8 cellular contexts compared by ENCODE assay signal in genomic region chr11:134207538-134208239, GRCh38. TPM values are rescaled to one million over a fixed set of nuclear protein-coding genes. Genes with fewer than 3 reads are reported as not detected.
DNase-seq lines count a peak whose midpoint lies in the region; ATAC-seq and TF ChIP-seq lines count a peak whose summit lies in the region.

No MANE protein-coding gene starts in this region.

- no peak overlapping the region for H4K91ac ChIP-seq in mesenchymal stem cell (ENCODE audit: low read length)

- intact Hi-C loops in body of pancreas (cut with DNase I) = no loop called here

- H3K4me2 ChIP-seq in mesenchymal stem cell (ENCODE audit: low read length, poor library complexity, severe bottlenecking) = no peak overlapping the region

- H3K36me3 ChIP-seq in body of pancreas (replicated peaks in 1 of 2; ENCODE audit: insufficient read depth in 1 of 2, low read depth in 2 of 2) (peaks cover 0 to 14% of the 10 kb centered on the region in 2 donors), mesenchymal stem cell (ENCODE audit: control insufficient read depth in 1 of 2, insufficient read depth in 2 of 2, low read depth in 1 of 2, low read length in 2 of 2) (peaks cover 19 to 66% of the 10 kb centered on the region in 2 experiments), suprapubic skin (peaks cover 58% of the 10 kb centered on the region)

- H2BK15ac ChIP-seq in mesenchymal stem cell (ENCODE audit: low read depth, poor library complexity, severe bottlenecking) = no peak overlapping the region

- H4K8ac ChIP-seq in mesenchymal stem cell (ENCODE audit: low read length) = no peak overlapping the region

- peak overlapping the region; percentile 31 for H2BK5ac ChIP-seq in mesenchymal stem cell (ENCODE audit: low read depth, low read length, poor library complexity, severe bottlenecking)

- H2BK120ac ChIP-seq in mesenchymal stem cell (ENCODE audit: low read depth, low read length) = no peak overlapping the region

- H3K18ac ChIP-seq in mesenchymal stem cell (ENCODE audit: low read depth in 1 of 2, low read length in 2 of 2) = peak overlapping the region in 1 of 2 experiments; percentile 12

- H3K4me3 ChIP-seq in body of pancreas (no peak overlapping the region), mesenchymal stem cell (ENCODE audit: insufficient read depth in 1 of 2, low read depth in 1 of 2, low read length in 2 of 2) (no peak overlapping the region), suprapubic skin (no peak overlapping the region)

- DNase-seq in NCI-H146 (lab: John Stamatoyannopoulos, UW) = peak; percentile 17
- no peak for DNase-seq in NCI-H146 treated with DMSO at 0.1 percent for 48 hours (lab: John Stamatoyannopoulos, UW; ENCODE audit: unreplicated experiment)
- peak; percentile 20 to 69 (median 40) for DNase-seq in T-helper 2 cell
- DNase-seq in body of pancreas = peak; percentile 38 to 59 (median 44)
- peak; percentile 35 for DNase-seq in mesenchymal stem cell
- DNase-seq in suprapubic skin (ENCODE audit: low spot score in 2 of 2) = no peak
- no peak for DNase-seq in T1000 (lab: John Stamatoyannopoulos, UW)

- TF ChIP-seq CTCF in body of pancreas (IDR thresholded peaks at IDR 0.05) (peak; percentile 57 to 81 (median 67)), suprapubic skin (IDR thresholded peaks at IDR 0.05) (peak; percentile 41 to 71)

- H3K23ac ChIP-seq in mesenchymal stem cell (ENCODE audit: low read length in 2 of 2) = no peak overlapping the region

- H3K14ac ChIP-seq in mesenchymal stem cell (ENCODE audit: low read length in 2 of 2) = no peak overlapping the region

- H3K9me3 ChIP-seq in body of pancreas = no peaks in the 10 kb centered on the region
- no peaks in the 10 kb centered on the region for H3K9me3 ChIP-seq in mesenchymal stem cell (ENCODE audit: control insufficient read depth, low read length)
- H3K9me3 ChIP-seq in suprapubic skin = no peaks in the 10 kb centered on the region

- H3K4ac ChIP-seq in mesenchymal stem cell (ENCODE audit: low read depth in 1 of 2, low read length in 2 of 2) = no peak overlapping the region

- no peak overlapping the region for H2AFZ ChIP-seq in mesenchymal stem cell (ENCODE audit: low read depth, low read length)

- no peaks in the 10 kb centered on the region for H3K4me1 ChIP-seq in body of pancreas
- H3K4me1 ChIP-seq in mesenchymal stem cell (ENCODE audit: control insufficient read depth, insufficient read depth, low read depth, low read length) = peaks cover 1% of the 10 kb centered on the region
- peaks cover 2% of the 10 kb centered on the region for H3K4me1 ChIP-seq in suprapubic skin

- H3K27ac ChIP-seq in body of pancreas = no peak overlapping the region
- no peak overlapping the region for H3K27ac ChIP-seq in mesenchymal stem cell (ENCODE audit: low read length, poor library complexity, severe bottlenecking)
- no peak overlapping the region for H3K27ac ChIP-seq in suprapubic skin

- no peak overlapping the region for H3K9ac ChIP-seq in mesenchymal stem cell (ENCODE audit: low read length)

- TF ChIP-seq POLR2A in body of pancreas (IDR thresholded peaks at IDR 0.05) (no peak), suprapubic skin (IDR thresholded peaks at IDR 0.05) (no peak)

- peaks cover 16% of the 10 kb centered on the region for H3K79me1 ChIP-seq in mesenchymal stem cell (replicated peaks; ENCODE audit: low read length, poor library complexity, severe bottlenecking)

- WGBS in body of pancreas, 2 donors = 74 to 79% methylated on average over 16 of the region's 16 CpGs
- WGBS in mesenchymal stem cell = 96% methylated on average over 13 of the region's 16 CpGs
- 86% methylated on average over 16 of the region's 16 CpGs for WGBS in suprapubic skin

- ATAC-seq in body of pancreas (no peak), GM21576 (IDR thresholded peaks at IDR 0.05; ENCODE audit: unreplicated experiment) (no peak)

- no peak overlapping the region for H2BK12ac ChIP-seq in mesenchymal stem cell (ENCODE audit: low read length in 2 of 2)

- H3K27me3 ChIP-seq in body of pancreas = no peaks in the 10 kb centered on the region
- no peaks in the 10 kb centered on the region for H3K27me3 ChIP-seq in mesenchymal stem cell (ENCODE audit: control insufficient read depth in 1 of 2, insufficient read depth in 1 of 2, low read length in 2 of 2)
- no peaks in the 10 kb centered on the region for H3K27me3 ChIP-seq in suprapubic skin

- no peak for TF ChIP-seq EP300 in suprapubic skin (IDR thresholded peaks at IDR 0.05)

- no peak overlapping the region for H2AK5ac ChIP-seq in mesenchymal stem cell (ENCODE audit: low read length, severe bottlenecking)

RNA-seq across cellular contexts. Expression of gene NCAPD3, which starts 16.1 kb away (rescaled TPM):
- total RNA-seq in body of pancreas (10 to 100 TPM in 1 of 2 donors, 1 to 10 TPM in 1; 4.7 to 10.9 TPM), suprapubic skin (10 to 100 TPM; 26.8 to 37.6 (median 30.8) TPM)
- polyA plus RNA-seq in mesenchymal stem cell (2013, experiment 1 of 2) = 6.7 TPM
- polyA plus RNA-seq in mesenchymal stem cell (2013, experiment 2 of 2) = 6.5 TPM

RNA-seq across cellular contexts. Expression of gene VPS26B, which starts 16.8 kb away (rescaled TPM):
- total RNA-seq in body of pancreas (10 to 100 TPM; 23.7 to 34.8 TPM), suprapubic skin (10 to 100 TPM; 60.4 to 80.9 (median 74.4) TPM)
- 35.7 TPM for polyA plus RNA-seq in mesenchymal stem cell (2013, experiment 1 of 2)
- 35.5 TPM for polyA plus RNA-seq in mesenchymal stem cell (2013, experiment 2 of 2)

RNA-seq across cellular contexts. Expression of gene THYN1, which starts 45.5 kb away (rescaled TPM):
- total RNA-seq in body of pancreas (10 to 100 TPM; 17.8 to 25.7 TPM), suprapubic skin (10 to 100 TPM; 31.7 to 62.8 (median 42.6) TPM)
- polyA plus RNA-seq in mesenchymal stem cell (2013, experiment 1 of 2) = 42.7 TPM
- 42.4 TPM for polyA plus RNA-seq in mesenchymal stem cell (2013, experiment 2 of 2)

RNA-seq across cellular contexts. Expression of gene ACAD8, which starts 45.7 kb away (rescaled TPM):
- 10 to 100 TPM; 30.9 to 39.2 TPM for total RNA-seq in body of pancreas
- 12.4 TPM for polyA plus RNA-seq in mesenchymal stem cell (2013, experiment 1 of 2)
- 12.3 TPM for polyA plus RNA-seq in mesenchymal stem cell (2013, experiment 2 of 2)
- total RNA-seq in suprapubic skin = 10 to 100 TPM; 46.3 to 71.2 (median 59.8) TPM

Comparison
In these comparisons a context has a peak if more than half of its experiments do, and no peak if none do; other contexts are left out.
1. DNase-seq: peak in NCI-H146 (single experiment), T-helper 2 cell (5 of 5), body of pancreas (4 of 4) and mesenchymal stem cell (single experiment); none in NCI-H146 treated with DMSO at 0.1 percent for 48 hours (single experiment), suprapubic skin (0 of 2) and T1000 (single experiment).